In genomic region chr13:59318320-59318930, GRCh38 we compare ENCODE assay signal across 9 cellular contexts.
DNase-seq lines count a peak whose midpoint lies in the region; ATAC-seq and TF ChIP-seq lines count a peak whose summit lies in the region.
"Had no signal": no experiment of that assay in that cellular context is flagged by ENCODE, and none has a peak within 500 bp of the region (broad histone marks: within the 10 kb centered on the region; RNA-seq: fewer than 3 reads in every experiment).

No MANE protein-coding gene starts in this region.

- H3K27me3 ChIP-seq in RWPE2 (ENCODE audit: insufficient read depth, poor library complexity, severe bottlenecking) (no peaks in the 10 kb centered on the region), left ventricle myocardium inferior (ENCODE audit: low read depth) (no peaks in the 10 kb centered on the region)

- no peaks in the 10 kb centered on the region for H3K4me1 Mint-ChIP-seq in activated naive CD8-positive, alpha-beta T cell treated with anti-CD3 and anti-CD28 coated beads, Interleukin-2, amount 10 ng/mL, durations not matched to agents 7 days and 5 days

- TF ChIP-seq CTCF in GM20000 (IDR thresholded peaks at IDR 0.05; ENCODE audit: extremely low read depth, missing control alignments) = peak; percentile 64
- TF ChIP-seq CTCF in RWPE2 (IDR thresholded peaks at IDR 0.05; ENCODE audit: poor library complexity, severe bottlenecking) = peak; percentile 80
- peak; percentile 86 for TF ChIP-seq CTCF in left ventricle myocardium inferior (IDR thresholded peaks at IDR 0.05; ENCODE audit: borderline replicate concordance)
- peak; percentile 78 for TF ChIP-seq CTCF in retinal pigment epithelial cell (conservative IDR thresholded peaks at IDR 0.05; ENCODE audit: low read depth, low read length)

- no peak overlapping the region for H3K4me3 ChIP-seq in RWPE2 (ENCODE audit: severe bottlenecking)
- no peak overlapping the region for H3K4me3 ChIP-seq in left ventricle myocardium inferior
- H3K4me3 ChIP-seq in retinal pigment epithelial cell (ENCODE audit: low read length) = no peak overlapping the region

- POLR2A ChIA-PET in activated naive CD8-positive, alpha-beta T cell treated with anti-CD3 and anti-CD28 coated beads, Interleukin-2, amount 10 ng/mL, durations not matched to agents 7 days and 5 days (lab: Charles Lee) = no interaction called here

- no peak overlapping the region for H3K4me3 Mint-ChIP-seq in activated naive CD8-positive, alpha-beta T cell treated with anti-CD3 and anti-CD28 coated beads, Interleukin-2, amount 10 ng/mL, durations not matched to agents 7 days and 5 days
- H3K4me3 Mint-ChIP-seq: activated naive CD8-positive, alpha-beta T cell had no signal

- H3K4me1 ChIP-seq in RWPE2 (ENCODE audit: insufficient read depth, poor library complexity, severe bottlenecking) (no peaks in the 10 kb centered on the region), left ventricle myocardium inferior (peaks cover 19% of the 10 kb centered on the region)

- no peak for ATAC-seq in RWPE2 (ENCODE audit: low read depth)
- ATAC-seq in activated naive CD8-positive, alpha-beta T cell treated with anti-CD3 and anti-CD28 coated beads, Interleukin-2, amount 10 ng/mL, durations not matched to agents 7 days and 5 days (ENCODE audit: low read depth) = no peak

- H3K9me3 ChIP-seq in RWPE2 (ENCODE audit: severe bottlenecking) (no peaks in the 10 kb centered on the region), left ventricle myocardium inferior (replicated peaks) (peaks cover 6% of the 10 kb centered on the region)

- H3K36me3 Mint-ChIP-seq in activated naive CD8-positive, alpha-beta T cell treated with anti-CD3 and anti-CD28 coated beads, Interleukin-2, amount 10 ng/mL, durations not matched to agents 7 days and 5 days = no peaks in the 10 kb centered on the region
- H3K36me3 Mint-ChIP-seq: activated naive CD8-positive, alpha-beta T cell had no signal

- H3K27ac Mint-ChIP-seq in activated naive CD8-positive, alpha-beta T cell treated with anti-CD3 and anti-CD28 coated beads, Interleukin-2, amount 10 ng/mL, durations not matched to agents 7 days and 5 days = no peak overlapping the region
- H3K27ac Mint-ChIP-seq: activated naive CD8-positive, alpha-beta T cell had no signal

- H3K36me3 ChIP-seq in RWPE2 (ENCODE audit: low read depth) = no peaks in the 10 kb centered on the region
- H3K36me3 ChIP-seq in left ventricle myocardium inferior = no peaks in the 10 kb centered on the region

- H3K27me3 Mint-ChIP-seq in activated naive CD8-positive, alpha-beta T cell treated with anti-CD3 and anti-CD28 coated beads, Interleukin-2, amount 10 ng/mL, durations not matched to agents 7 days and 5 days = no peaks in the 10 kb centered on the region

- DNase-seq in Caki2 (ENCODE audit: low read depth) (peak; percentile 32), GM20000 (ENCODE audit: low spot score) (peak; percentile 25), KG1 (lab: John Stamatoyannopoulos, UW) (peak; percentile 67), RWPE2 (ENCODE audit: low spot score) (no peak), left ventricle myocardium inferior (peak; percentile 72), retinal pigment epithelial cell (ENCODE audit: low read depth) (peak; percentile 43), cortex of kidney (lab: John Stamatoyannopoulos, UW) (no peak)
- DNase-seq in activated naive CD8-positive, alpha-beta T cell treated with anti-CD3 and anti-CD28 coated beads, Interleukin-2, amount 10 ng/mL, durations not matched to agents 7 days and 5 days = peak; percentile 59

- H3K27ac ChIP-seq in RWPE2 (ENCODE audit: poor library complexity, severe bottlenecking) (no peak overlapping the region), left ventricle myocardium inferior (replicated peaks) (no peak overlapping the region)

- intact Hi-C loops in left ventricle myocardium inferior (cut with micrococcal nuclease) = no loop called here

- H3K9me3 Mint-ChIP-seq in activated naive CD8-positive, alpha-beta T cell treated with anti-CD3 and anti-CD28 coated beads, Interleukin-2, amount 10 ng/mL, durations not matched to agents 7 days and 5 days = no peaks in the 10 kb centered on the region

- in situ Hi-C loops in Caki2 (cut with HindIII; ENCODE audit: low pct_unique_long_range_greater_than_20kb, low sequenced_read_pairs) = no loop called here

Comparison
In these comparisons a context has a peak if more than half of its experiments do, and no peak if none do; other contexts are left out.
1. DNase-seq: peak in Caki2 (single experiment), GM20000 (single experiment), KG1 (single experiment), activated naive CD8-positive, alpha-beta T cell treated with anti-CD3 and anti-CD28 coated beads, Interleukin-2, amount 10 ng/mL, durations not matched to agents 7 days and 5 days (single experiment), left ventricle myocardium inferior (single experiment) and retinal pigment epithelial cell (single experiment); none in RWPE2 (single experiment) and cortex of kidney (single experiment).
2. Peak in every context shown above with its lines, with median percentiles within 50 percentile points of each other: CTCF ChIP-seq.